1 cellular context compared by ENCODE assay signal in the genomic region with DNA sequence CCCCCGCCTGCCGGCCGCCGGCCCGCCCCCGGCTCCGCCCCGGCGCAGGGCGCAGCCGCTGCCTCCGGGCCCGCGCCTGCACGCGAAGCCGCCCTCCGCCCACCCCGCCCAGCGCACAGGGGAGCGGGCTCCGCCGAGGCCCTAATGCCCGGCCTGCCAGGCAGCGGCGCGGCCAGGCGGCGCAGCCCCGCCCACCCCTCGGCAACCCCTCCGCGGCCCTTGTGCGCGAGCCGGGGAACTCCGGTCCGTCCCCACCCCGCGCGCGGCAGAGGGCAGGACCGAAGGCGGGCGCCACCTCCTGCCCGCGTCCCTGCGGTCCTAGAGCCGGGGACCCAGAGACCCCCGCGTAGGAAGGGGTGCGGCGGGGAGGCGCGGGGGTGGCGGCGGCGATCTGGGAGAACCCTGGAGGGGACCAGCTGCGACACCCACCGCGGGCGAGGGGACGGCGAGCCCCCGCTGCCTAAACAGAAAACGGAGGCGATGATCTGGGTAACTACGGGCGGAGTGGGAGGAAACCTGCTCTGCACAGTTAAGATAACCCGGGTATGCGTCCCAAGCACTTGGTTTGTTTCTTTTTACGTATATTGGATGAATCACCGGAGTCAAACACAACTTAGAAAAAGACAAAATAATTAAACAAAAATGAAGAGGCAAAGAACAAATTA.
A peak's percentile ranks its signal among the peaks of the same experiment; 100 is the strongest.
TF ChIP-seq lines count a peak whose summit lies in the region.

No MANE protein-coding gene starts in this region.

TF ChIP-seq in K562, 482 proteins besides CTCF, POLR2A, EP300 and RAD21 (continued from another document and continues in another):
- TF ChIP-seq, protein P1, sequence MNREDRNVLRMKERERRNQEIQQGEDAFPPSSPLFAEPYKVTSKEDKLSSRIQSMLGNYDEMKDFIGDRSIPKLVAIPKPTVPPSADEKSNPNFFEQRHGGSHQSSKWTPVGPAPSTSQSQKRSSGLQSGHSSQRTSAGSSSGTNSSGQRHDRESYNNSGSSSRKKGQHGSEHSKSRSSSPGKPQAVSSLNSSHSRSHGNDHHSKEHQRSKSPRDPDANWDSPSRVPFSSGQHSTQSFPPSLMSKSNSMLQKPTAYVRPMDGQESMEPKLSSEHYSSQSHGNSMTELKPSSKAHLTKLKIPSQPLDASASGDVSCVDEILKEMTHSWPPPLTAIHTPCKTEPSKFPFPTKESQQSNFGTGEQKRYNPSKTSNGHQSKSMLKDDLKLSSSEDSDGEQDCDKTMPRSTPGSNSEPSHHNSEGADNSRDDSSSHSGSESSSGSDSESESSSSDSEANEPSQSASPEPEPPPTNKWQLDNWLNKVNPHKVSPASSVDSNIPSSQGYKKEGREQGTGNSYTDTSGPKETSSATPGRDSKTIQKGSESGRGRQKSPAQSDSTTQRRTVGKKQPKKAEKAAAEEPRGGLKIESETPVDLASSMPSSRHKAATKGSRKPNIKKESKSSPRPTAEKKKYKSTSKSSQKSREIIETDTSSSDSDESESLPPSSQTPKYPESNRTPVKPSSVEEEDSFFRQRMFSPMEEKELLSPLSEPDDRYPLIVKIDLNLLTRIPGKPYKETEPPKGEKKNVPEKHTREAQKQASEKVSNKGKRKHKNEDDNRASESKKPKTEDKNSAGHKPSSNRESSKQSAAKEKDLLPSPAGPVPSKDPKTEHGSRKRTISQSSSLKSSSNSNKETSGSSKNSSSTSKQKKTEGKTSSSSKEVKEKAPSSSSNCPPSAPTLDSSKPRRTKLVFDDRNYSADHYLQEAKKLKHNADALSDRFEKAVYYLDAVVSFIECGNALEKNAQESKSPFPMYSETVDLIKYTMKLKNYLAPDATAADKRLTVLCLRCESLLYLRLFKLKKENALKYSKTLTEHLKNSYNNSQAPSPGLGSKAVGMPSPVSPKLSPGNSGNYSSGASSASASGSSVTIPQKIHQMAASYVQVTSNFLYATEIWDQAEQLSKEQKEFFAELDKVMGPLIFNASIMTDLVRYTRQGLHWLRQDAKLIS (CRISPR knock-in tag; IDR thresholded peaks at IDR 0.05): no peak
- TF ChIP-seq ZNF263 (CRISPR knock-in tag; IDR thresholded peaks at IDR 0.05; ENCODE audit: borderline replicate concordance): no peak
- TF ChIP-seq BCOR (IDR thresholded peaks at IDR 0.05): peak; percentile 45; the same call in 1 of the 2 replicates
- TF ChIP-seq, protein P2, sequence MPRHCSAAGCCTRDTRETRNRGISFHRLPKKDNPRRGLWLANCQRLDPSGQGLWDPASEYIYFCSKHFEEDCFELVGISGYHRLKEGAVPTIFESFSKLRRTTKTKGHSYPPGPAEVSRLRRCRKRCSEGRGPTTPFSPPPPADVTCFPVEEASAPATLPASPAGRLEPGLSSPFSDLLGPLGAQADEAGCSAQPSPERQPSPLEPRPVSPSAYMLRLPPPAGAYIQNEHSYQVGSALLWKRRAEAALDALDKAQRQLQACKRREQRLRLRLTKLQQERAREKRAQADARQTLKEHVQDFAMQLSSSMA (CRISPR knock-in tag; IDR thresholded peaks at IDR 0.05): no peak
- peak in 1 of 2 experiments; percentile 84; a peak in 3 of 4 replicates for TF ChIP-seq MAZ (CRISPR knock-in tag; conservative IDR thresholded peaks at IDR 0.05 in 1 of 2, IDR thresholded peaks at IDR 0.05 in 1 of 2)
- TF ChIP-seq HNRNPH1 (optimal IDR thresholded peaks at IDR 0.05; ENCODE audit: low read depth, low read length): no peak
- no peak for TF ChIP-seq ZNF695 (CRISPR knock-in tag; IDR thresholded peaks at IDR 0.05)
- TF ChIP-seq, protein P3, sequence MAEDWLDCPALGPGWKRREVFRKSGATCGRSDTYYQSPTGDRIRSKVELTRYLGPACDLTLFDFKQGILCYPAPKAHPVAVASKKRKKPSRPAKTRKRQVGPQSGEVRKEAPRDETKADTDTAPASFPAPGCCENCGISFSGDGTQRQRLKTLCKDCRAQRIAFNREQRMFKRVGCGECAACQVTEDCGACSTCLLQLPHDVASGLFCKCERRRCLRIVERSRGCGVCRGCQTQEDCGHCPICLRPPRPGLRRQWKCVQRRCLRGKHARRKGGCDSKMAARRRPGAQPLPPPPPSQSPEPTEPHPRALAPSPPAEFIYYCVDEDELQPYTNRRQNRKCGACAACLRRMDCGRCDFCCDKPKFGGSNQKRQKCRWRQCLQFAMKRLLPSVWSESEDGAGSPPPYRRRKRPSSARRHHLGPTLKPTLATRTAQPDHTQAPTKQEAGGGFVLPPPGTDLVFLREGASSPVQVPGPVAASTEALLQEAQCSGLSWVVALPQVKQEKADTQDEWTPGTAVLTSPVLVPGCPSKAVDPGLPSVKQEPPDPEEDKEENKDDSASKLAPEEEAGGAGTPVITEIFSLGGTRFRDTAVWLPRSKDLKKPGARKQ (CRISPR knock-in tag; IDR thresholded peaks at IDR 0.05): no peak
- TF ChIP-seq, protein P4, sequence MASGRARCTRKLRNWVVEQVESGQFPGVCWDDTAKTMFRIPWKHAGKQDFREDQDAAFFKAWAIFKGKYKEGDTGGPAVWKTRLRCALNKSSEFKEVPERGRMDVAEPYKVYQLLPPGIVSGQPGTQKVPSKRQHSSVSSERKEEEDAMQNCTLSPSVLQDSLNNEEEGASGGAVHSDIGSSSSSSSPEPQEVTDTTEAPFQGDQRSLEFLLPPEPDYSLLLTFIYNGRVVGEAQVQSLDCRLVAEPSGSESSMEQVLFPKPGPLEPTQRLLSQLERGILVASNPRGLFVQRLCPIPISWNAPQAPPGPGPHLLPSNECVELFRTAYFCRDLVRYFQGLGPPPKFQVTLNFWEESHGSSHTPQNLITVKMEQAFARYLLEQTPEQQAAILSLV (tag; IDR thresholded peaks at IDR 0.05): no peak
- TF ChIP-seq TCF3 (CRISPR knock-in tag; IDR thresholded peaks at IDR 0.05): peak; percentile 75
- peak; percentile 27; the same call in 1 of the 2 replicates for TF ChIP-seq GATA2 (CRISPR knock-in tag; IDR thresholded peaks at IDR 0.05)
- TF ChIP-seq, protein P5, sequence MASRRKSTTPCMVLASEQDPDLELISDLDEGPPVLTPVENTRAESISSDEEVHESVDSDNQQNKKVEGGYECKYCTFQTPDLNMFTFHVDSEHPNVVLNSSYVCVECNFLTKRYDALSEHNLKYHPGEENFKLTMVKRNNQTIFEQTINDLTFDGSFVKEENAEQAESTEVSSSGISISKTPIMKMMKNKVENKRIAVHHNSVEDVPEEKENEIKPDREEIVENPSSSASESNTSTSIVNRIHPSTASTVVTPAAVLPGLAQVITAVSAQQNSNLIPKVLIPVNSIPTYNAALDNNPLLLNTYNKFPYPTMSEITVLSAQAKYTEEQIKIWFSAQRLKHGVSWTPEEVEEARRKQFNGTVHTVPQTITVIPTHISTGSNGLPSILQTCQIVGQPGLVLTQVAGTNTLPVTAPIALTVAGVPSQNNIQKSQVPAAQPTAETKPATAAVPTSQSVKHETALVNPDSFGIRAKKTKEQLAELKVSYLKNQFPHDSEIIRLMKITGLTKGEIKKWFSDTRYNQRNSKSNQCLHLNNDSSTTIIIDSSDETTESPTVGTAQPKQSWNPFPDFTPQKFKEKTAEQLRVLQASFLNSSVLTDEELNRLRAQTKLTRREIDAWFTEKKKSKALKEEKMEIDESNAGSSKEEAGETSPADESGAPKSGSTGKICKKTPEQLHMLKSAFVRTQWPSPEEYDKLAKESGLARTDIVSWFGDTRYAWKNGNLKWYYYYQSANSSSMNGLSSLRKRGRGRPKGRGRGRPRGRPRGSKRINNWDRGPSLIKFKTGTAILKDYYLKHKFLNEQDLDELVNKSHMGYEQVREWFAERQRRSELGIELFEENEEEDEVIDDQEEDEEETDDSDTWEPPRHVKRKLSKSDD (conservative IDR thresholded peaks at IDR 0.05; ENCODE audit: low read length): no peak
- TF ChIP-seq RFX5 (IDR thresholded peaks at IDR 0.05; ENCODE audit: low read depth, low read length): no peak
- TF ChIP-seq, protein P6, sequence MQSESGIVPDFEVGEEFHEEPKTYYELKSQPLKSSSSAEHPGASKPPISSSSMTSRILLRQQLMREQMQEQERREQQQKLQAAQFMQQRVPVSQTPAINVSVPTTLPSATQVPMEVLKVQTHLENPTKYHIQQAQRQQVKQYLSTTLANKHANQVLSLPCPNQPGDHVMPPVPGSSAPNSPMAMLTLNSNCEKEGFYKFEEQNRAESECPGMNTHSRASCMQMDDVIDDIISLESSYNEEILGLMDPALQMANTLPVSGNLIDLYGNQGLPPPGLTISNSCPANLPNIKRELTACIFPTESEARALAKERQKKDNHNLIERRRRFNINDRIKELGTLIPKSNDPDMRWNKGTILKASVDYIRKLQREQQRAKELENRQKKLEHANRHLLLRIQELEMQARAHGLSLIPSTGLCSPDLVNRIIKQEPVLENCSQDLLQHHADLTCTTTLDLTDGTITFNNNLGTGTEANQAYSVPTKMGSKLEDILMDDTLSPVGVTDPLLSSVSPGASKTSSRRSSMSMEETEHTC (IDR thresholded peaks at IDR 0.05): 0 out of 2 replicates have a peak, but pooled peaks have one; percentile 5
- TF ChIP-seq CREM (IDR thresholded peaks at IDR 0.05; ENCODE audit: low read depth): peak; percentile 71
- no peak for TF ChIP-seq TCFL5 (CRISPR knock-in tag; conservative IDR thresholded peaks at IDR 0.05)
- peak; percentile 66; the same call in 1 of the 2 replicates for TF ChIP-seq GATAD2A (IDR thresholded peaks at IDR 0.05)
- no peak for TF ChIP-seq FOXJ3 (CRISPR knock-in tag; IDR thresholded peaks at IDR 0.05)
- peak; percentile 42; the same call in 1 of the 2 replicates for TF ChIP-seq ZBTB1 (CRISPR knock-in tag; IDR thresholded peaks at IDR 0.05; ENCODE audit: borderline replicate concordance, low read depth)
- TF ChIP-seq GATAD2B (IDR thresholded peaks at IDR 0.05; ENCODE audit: borderline replicate concordance): 0 out of 2 replicates have a peak, but pooled peaks have one; percentile 46
- TF ChIP-seq, protein P7, sequence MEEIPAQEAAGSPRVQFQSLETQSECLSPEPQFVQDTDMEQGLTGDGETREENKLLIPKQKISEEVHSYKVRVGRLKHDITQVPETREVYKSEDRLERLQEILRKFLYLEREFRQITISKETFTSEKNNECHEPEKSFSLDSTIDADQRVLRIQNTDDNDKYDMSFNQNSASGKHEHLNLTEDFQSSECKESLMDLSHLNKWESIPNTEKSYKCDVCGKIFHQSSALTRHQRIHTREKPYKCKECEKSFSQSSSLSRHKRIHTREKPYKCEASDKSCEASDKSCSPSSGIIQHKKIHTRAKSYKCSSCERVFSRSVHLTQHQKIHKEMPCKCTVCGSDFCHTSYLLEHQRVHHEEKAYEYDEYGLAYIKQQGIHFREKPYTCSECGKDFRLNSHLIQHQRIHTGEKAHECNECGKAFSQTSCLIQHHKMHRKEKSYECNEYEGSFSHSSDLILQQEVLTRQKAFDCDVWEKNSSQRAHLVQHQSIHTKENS (CRISPR knock-in tag; IDR thresholded peaks at IDR 0.05): no peak
- TF ChIP-seq RUNX1 (IDR thresholded peaks at IDR 0.05; ENCODE audit: low read depth): no peak
- TF ChIP-seq, protein P8, sequence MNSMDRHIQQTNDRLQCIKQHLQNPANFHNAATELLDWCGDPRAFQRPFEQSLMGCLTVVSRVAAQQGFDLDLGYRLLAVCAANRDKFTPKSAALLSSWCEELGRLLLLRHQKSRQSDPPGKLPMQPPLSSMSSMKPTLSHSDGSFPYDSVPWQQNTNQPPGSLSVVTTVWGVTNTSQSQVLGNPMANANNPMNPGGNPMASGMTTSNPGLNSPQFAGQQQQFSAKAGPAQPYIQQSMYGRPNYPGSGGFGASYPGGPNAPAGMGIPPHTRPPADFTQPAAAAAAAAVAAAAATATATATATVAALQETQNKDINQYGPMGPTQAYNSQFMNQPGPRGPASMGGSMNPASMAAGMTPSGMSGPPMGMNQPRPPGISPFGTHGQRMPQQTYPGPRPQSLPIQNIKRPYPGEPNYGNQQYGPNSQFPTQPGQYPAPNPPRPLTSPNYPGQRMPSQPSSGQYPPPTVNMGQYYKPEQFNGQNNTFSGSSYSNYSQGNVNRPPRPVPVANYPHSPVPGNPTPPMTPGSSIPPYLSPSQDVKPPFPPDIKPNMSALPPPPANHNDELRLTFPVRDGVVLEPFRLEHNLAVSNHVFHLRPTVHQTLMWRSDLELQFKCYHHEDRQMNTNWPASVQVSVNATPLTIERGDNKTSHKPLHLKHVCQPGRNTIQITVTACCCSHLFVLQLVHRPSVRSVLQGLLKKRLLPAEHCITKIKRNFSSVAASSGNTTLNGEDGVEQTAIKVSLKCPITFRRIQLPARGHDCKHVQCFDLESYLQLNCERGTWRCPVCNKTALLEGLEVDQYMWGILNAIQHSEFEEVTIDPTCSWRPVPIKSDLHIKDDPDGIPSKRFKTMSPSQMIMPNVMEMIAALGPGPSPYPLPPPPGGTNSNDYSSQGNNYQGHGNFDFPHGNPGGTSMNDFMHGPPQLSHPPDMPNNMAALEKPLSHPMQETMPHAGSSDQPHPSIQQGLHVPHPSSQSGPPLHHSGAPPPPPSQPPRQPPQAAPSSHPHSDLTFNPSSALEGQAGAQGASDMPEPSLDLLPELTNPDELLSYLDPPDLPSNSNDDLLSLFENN (IDR thresholded peaks at IDR 0.05; ENCODE audit: low read depth in 2 of 2, low read length in 2 of 2): no peak
- no peak for TF ChIP-seq CEBPG (CRISPR knock-in tag; IDR thresholded peaks at IDR 0.05)
- TF ChIP-seq CEBPG (tag; conservative IDR thresholded peaks at IDR 0.05 in 1 of 2, IDR thresholded peaks at IDR 0.05 in 1 of 2): no peak
- no peak for TF ChIP-seq RHOXF2B (CRISPR knock-in tag; conservative IDR thresholded peaks at IDR 0.05)
- peak; percentile 64 for TF ChIP-seq CBFA2T2 (conservative IDR thresholded peaks at IDR 0.05)
- TF ChIP-seq ILF3 (IDR thresholded peaks at IDR 0.05; ENCODE audit: borderline replicate concordance): no peak
- TF ChIP-seq MIER1 (IDR thresholded peaks at IDR 0.05; ENCODE audit: low read depth): no peak
- TF ChIP-seq NEUROD1 (IDR thresholded peaks at IDR 0.05; ENCODE audit: borderline replicate concordance, low read depth, low read length, partially characterized antibody): peak; percentile 41
- TF ChIP-seq, protein P9, sequence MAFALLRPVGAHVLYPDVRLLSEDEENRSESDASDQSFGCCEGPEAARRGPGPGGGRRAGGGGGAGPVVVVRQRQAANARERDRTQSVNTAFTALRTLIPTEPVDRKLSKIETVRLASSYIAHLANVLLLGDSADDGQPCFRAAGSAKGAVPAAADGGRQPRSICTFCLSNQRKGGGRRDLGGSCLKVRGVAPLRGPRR (CRISPR knock-in tag; IDR thresholded peaks at IDR 0.05): no peak
- no peak for TF ChIP-seq SIX5 (IDR thresholded peaks at IDR 0.05; ENCODE audit: borderline replicate concordance in 1 of 2, insufficient read depth in 1 of 2, low read depth in 1 of 2, low read length in 2 of 2)
- TF ChIP-seq, protein P10, sequence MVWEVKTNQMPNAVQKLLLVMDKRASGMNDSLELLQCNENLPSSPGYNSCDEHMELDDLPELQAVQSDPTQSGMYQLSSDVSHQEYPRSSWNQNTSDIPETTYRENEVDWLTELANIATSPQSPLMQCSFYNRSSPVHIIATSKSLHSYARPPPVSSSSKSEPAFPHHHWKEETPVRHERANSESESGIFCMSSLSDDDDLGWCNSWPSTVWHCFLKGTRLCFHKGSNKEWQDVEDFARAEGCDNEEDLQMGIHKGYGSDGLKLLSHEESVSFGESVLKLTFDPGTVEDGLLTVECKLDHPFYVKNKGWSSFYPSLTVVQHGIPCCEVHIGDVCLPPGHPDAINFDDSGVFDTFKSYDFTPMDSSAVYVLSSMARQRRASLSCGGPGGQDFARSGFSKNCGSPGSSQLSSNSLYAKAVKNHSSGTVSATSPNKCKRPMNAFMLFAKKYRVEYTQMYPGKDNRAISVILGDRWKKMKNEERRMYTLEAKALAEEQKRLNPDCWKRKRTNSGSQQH (CRISPR knock-in tag; IDR thresholded peaks at IDR 0.05): no peak
- peak; percentile 36; the same call in 1 of the 2 replicates for TF ChIP-seq RB1 (IDR thresholded peaks at IDR 0.05; ENCODE audit: low read depth)
- TF ChIP-seq ZNF57 (CRISPR knock-in tag; IDR thresholded peaks at IDR 0.05): no peak
- no peak for TF ChIP-seq ESRRA (IDR thresholded peaks at IDR 0.05; ENCODE audit: borderline replicate concordance, low read depth)
- no peak for TF ChIP-seq POLR3G (IDR thresholded peaks at IDR 0.05; ENCODE audit: extremely low read depth, insufficient read length, insufficient replicate concordance)
- peak in 1 of 2 experiments; percentile 37; a peak in 2 of 4 replicates for TF ChIP-seq KDM1A (IDR thresholded peaks at IDR 0.05)
